8 cellular contexts compared by ENCODE assay signal in the genomic region with DNA sequence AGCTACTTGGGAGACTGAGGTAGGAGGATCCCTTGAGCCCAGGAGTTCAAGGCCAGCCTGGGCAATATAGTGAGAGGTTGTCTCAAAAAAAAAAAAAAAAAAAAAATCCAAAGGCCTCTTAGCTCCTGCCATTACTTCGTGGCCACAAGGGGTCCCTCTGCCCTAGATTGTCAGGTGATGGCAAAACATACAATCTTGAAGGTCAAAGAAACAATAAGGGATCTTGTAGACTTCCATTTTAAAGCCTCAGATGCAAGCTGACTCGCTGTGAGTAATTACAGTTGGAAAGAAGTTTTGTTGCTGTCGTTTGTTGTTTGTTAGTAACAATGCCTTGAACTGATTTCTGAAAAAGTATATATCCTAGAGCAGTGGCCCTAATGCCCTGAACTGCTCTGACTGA. TPM values are rescaled to one million over a fixed set of nuclear protein-coding genes. Genes with fewer than 3 reads are reported as not detected.
DNase-seq lines count a peak whose midpoint lies in the region; ATAC-seq and TF ChIP-seq lines count a peak whose summit lies in the region.

No MANE protein-coding gene starts in this region.

- H3K27me3 ChIP-seq in Karpas-422 (ENCODE audit: low read length) (no peaks in the 10 kb centered on the region), aorta (ENCODE audit: control insufficient read depth in 1 of 2, insufficient read depth in 2 of 2, low read length in 1 of 2) (no peaks in the 10 kb centered on the region)

- no peak overlapping the region for H2AFZ ChIP-seq in Karpas-422 (ENCODE audit: low read length)

- no peak overlapping the region for H3K4me3 ChIP-seq in Karpas-422 (ENCODE audit: low read length)
- H3K4me3 ChIP-seq in foreskin fibroblast (ENCODE audit: low read depth in 1 of 2, low read length in 2 of 2) = no peak overlapping the region
- no peak overlapping the region for H3K4me3 ChIP-seq in aorta (ENCODE audit: low read length in 2 of 2)

- TF ChIP-seq CTCF in activated CD8-positive, alpha-beta T cell treated with anti-CD3 and anti-CD28 coated beads for 36 hours (IDR thresholded peaks at IDR 0.05) = peak; percentile 28
- peak; percentile 38 for TF ChIP-seq CTCF in foreskin fibroblast (IDR thresholded peaks at IDR 0.05; ENCODE audit: low read depth, low read length)

- H3K27ac ChIP-seq in Karpas-422 (ENCODE audit: low read length) = no peak overlapping the region
- no peak overlapping the region for H3K27ac ChIP-seq in aorta (ENCODE audit: low read depth in 1 of 2, low read length in 2 of 2)
- no peak overlapping the region for H3K27ac ChIP-seq in caudate nucleus (ENCODE audit: low read depth, low read length)

- intact Hi-C loops in activated CD8-positive, alpha-beta T cell treated with anti-CD3 and anti-CD28 coated beads for 36 hours (cut with micrococcal nuclease) = no loop called here
- intact Hi-C loops in aorta (cut with DNase I) = no loop called here

- H3K4me1 ChIP-seq in Karpas-422 (ENCODE audit: low read length) (peaks cover 5% of the 10 kb centered on the region), aorta (ENCODE audit: control insufficient read depth in 1 of 2, insufficient read depth in 2 of 2, low read length in 2 of 2) (peaks cover 0 to 7% of the 10 kb centered on the region in 2 donors)

- POLR2A ChIA-PET in activated CD8-positive, alpha-beta T cell treated with anti-CD3 and anti-CD28 coated beads for 36 hours (lab: Charles Lee) = interaction anchor here (0.5 to 1.3 kb wide), 2 partner anchors 10 to 357 kb away, joined by 3 read pairs; no protein-coding TSS in a partner anchor

- WGBS in aorta, 2 donors = 58 to 60% methylated on average over 3 of the region's 3 CpGs

- H3K27ac Mint-ChIP-seq in activated CD8-positive, alpha-beta T cell treated with anti-CD3 and anti-CD28 coated beads for 36 hours = no peak overlapping the region

- no peaks in the 10 kb centered on the region for H3K9me2 ChIP-seq in Karpas-422 (replicated peaks; ENCODE audit: insufficient read depth, low read length)

- H3K9me3 Mint-ChIP-seq in activated CD8-positive, alpha-beta T cell treated with anti-CD3 and anti-CD28 coated beads for 36 hours = no peaks in the 10 kb centered on the region

- no peak overlapping the region for H3K4me2 ChIP-seq in Karpas-422 (ENCODE audit: low read depth, low read length, poor library complexity, severe bottlenecking)

- H3K9ac ChIP-seq in Karpas-422 (ENCODE audit: low read length) = no peak overlapping the region

- CTCF ChIA-PET in activated CD8-positive, alpha-beta T cell treated with anti-CD3 and anti-CD28 coated beads for 36 hours (lab: Charles Lee) = interaction anchor here (0.8 to 3.0 kb wide), 14 partner anchors 9 to 405 kb away, joined by 3 to 17 read pairs (median 4); partner anchors contain the start of gene PLCL2

- DNase-seq in stimulated activated CD4-positive, alpha-beta T cell treated with anti-CD3 and anti-CD28 coated beads, Interleukin-15, amount 100 ng/mL, for 24 hours = peak; percentile 49
- no peak for DNase-seq in stimulated activated CD4-positive, alpha-beta T cell treated with anti-CD3 and anti-CD28 coated beads, Interleukin-12 subunit alpha, Interleukin-12 subunit beta, amount 100 ng/mL, for 4 hours
- DNase-seq in Karpas-422 (peak; percentile 85), foreskin fibroblast (peak; percentile 17 to 63), aorta (no peak), caudate nucleus (lab: John Stamatoyannopoulos, UW) (no peak)
- DNase-seq in activated CD8-positive, alpha-beta T cell treated with anti-CD3 and anti-CD28 coated beads for 36 hours = peak; percentile 72
- peak; percentile 44 for DNase-seq in stimulated activated naive CD4-positive, alpha-beta T cell treated with Interleukin-2 at 50 U/mL for 16 hours (lab: John Stamatoyannopoulos, UW)

- H3K27me3 Mint-ChIP-seq in activated CD8-positive, alpha-beta T cell treated with anti-CD3 and anti-CD28 coated beads for 36 hours = no peaks in the 10 kb centered on the region

- no peaks in the 10 kb centered on the region for H4K20me1 ChIP-seq in Karpas-422 (ENCODE audit: insufficient read depth, low read depth, low read length)

- no peaks in the 10 kb centered on the region for H3K36me3 Mint-ChIP-seq in activated CD8-positive, alpha-beta T cell treated with anti-CD3 and anti-CD28 coated beads for 36 hours (ENCODE audit: low read depth)

- ATAC-seq in activated CD8-positive, alpha-beta T cell treated with anti-CD3 and anti-CD28 coated beads for 36 hours = peak; percentile 70
- ATAC-seq in aorta (ENCODE audit: low FRiP score) = no peak

- peaks cover 20% of the 10 kb centered on the region for H3K4me1 Mint-ChIP-seq in activated CD8-positive, alpha-beta T cell treated with anti-CD3 and anti-CD28 coated beads for 36 hours (ENCODE audit: low read depth)

- H3K36me3 ChIP-seq in Karpas-422 (ENCODE audit: insufficient read depth, low read length) (no peaks in the 10 kb centered on the region), aorta (ENCODE audit: control insufficient read depth in 1 of 2, insufficient read depth in 2 of 2, low read length in 1 of 2) (no peaks in the 10 kb centered on the region)

- no peak overlapping the region for H3K4me3 Mint-ChIP-seq in activated CD8-positive, alpha-beta T cell treated with anti-CD3 and anti-CD28 coated beads for 36 hours

- H3K79me2 ChIP-seq in Karpas-422 (ENCODE audit: low read length) = no peaks in the 10 kb centered on the region

- H3K9me3 ChIP-seq in Karpas-422 (ENCODE audit: low read length) (no peaks in the 10 kb centered on the region), aorta (ENCODE audit: control insufficient read depth, low read length) (no peaks in the 10 kb centered on the region)

RNA-seq across cellular contexts. Expression of gene PLCL2, which starts 55.9 kb away (rescaled TPM):
- total RNA-seq in Karpas-422 (2014; rRNA removed; shearing (Covaris generic); ENCODE audit: low replicate concordance) = 2.5 and 3.8 TPM in 2 replicates
- total RNA-seq in activated CD8-positive, alpha-beta T cell treated with anti-CD3 and anti-CD28 coated beads for 36 hours = 10 to 100 TPM; 19.4 to 19.7 TPM
- total RNA-seq in aorta = 10 to 100 TPM; 10.5 to 16.7 TPM
- polyA plus RNA-seq in aorta = 1 to 10 TPM; 2.1 to 3.4 TPM

Comparison
In these comparisons a context has a peak if more than half of its experiments do, and no peak if none do; other contexts are left out.
1. DNase-seq: peak in stimulated activated CD4-positive, alpha-beta T cell treated with anti-CD3 and anti-CD28 coated beads, Interleukin-15, amount 100 ng/mL, for 24 hours (single experiment), Karpas-422 (single experiment), activated CD8-positive, alpha-beta T cell treated with anti-CD3 and anti-CD28 coated beads for 36 hours (single experiment), foreskin fibroblast (2 of 2) and stimulated activated naive CD4-positive, alpha-beta T cell treated with Interleukin-2 at 50 U/mL for 16 hours (single experiment); none in stimulated activated CD4-positive, alpha-beta T cell treated with anti-CD3 and anti-CD28 coated beads, Interleukin-12 subunit alpha, Interleukin-12 subunit beta, amount 100 ng/mL, for 4 hours (single experiment), aorta (0 of 2) and caudate nucleus (0 of 61).